In genomic region chr4:139555705-139556070, GRCh38 we compare ENCODE assay signal across 8 cellular contexts. TPM values are rescaled to one million over a fixed set of nuclear protein-coding genes. Genes with fewer than 3 reads are reported as not detected.
DNase-seq lines count a peak whose midpoint lies in the region; ATAC-seq, FAIRE-seq and TF ChIP-seq lines count a peak whose summit lies in the region.

No MANE protein-coding gene starts in this region.

- FAIRE-seq in K562 (lab: Jason Lieb, UNC), result no peak

- peaks cover 37% of the 10 kb centered on the region for H4K20me1 ChIP-seq in IMR-90 (ENCODE audit: insufficient read depth, low read length)
- H4K20me1 ChIP-seq in K562 (replicated peaks; ENCODE audit: control insufficient read depth, insufficient read depth, low read length), result 0 out of 2 replicates have a peak, but pooled peaks cover 2% of the 10 kb centered on the region

- H3K27me3 ChIP-seq in BE2C (no peaks in the 10 kb centered on the region), IMR-90 (ENCODE audit: control insufficient read depth, insufficient read depth, low read length) (peaks cover 20% of the 10 kb centered on the region), K562 (ENCODE audit: control insufficient read depth in 2 of 2, insufficient read depth in 2 of 2, low read length in 2 of 2) (peaks cover 42 to 51% of the 10 kb centered on the region in 2 experiments)

- H3K9me3 ChIP-seq in BE2C, result no peaks in the 10 kb centered on the region
- no peaks in the 10 kb centered on the region for H3K9me3 ChIP-seq in IMR-90 (ENCODE audit: control insufficient read depth, insufficient read depth, low read length)
- no peaks in the 10 kb centered on the region for H3K9me3 ChIP-seq in K562 (replicated peaks; ENCODE audit: control insufficient read depth, insufficient read depth, low read depth, low read length)

- H3K79me2 ChIP-seq in K562 (ENCODE audit: control insufficient read depth, insufficient read depth, low read length), result no peaks in the 10 kb centered on the region

- H3K27ac ChIP-seq in IMR-90 (ENCODE audit: insufficient read depth, low read length) (peak overlapping the region; percentile 90), K562 (ENCODE audit: extremely low read depth, low read depth, low read length) (peak overlapping the region; percentile 31; the same call in 1 of the 3 replicates)

- H3K27ac Mint-ChIP-seq in immature natural killer cell, result no peak overlapping the region

- intact Hi-C loops in IMR-90 (cut with micrococcal nuclease) (loop anchor here (2.0 kb wide), 1 partner anchor 27 kb away; no protein-coding TSS in a partner anchor), K562 (cut with micrococcal nuclease) (no loop called here)

- no peak for TF ChIP-seq EP300 in K562 (IDR thresholded peaks at IDR 0.05; ENCODE audit: low read length)

- H2AFZ ChIP-seq in IMR-90 (replicated peaks; ENCODE audit: low read length, poor library complexity), result peak overlapping the region; percentile 97
- H2AFZ ChIP-seq in K562 (ENCODE audit: low read depth, low read length), result peak overlapping the region; percentile 78

- DNase-seq in BE2C, result no peak
- no peak for DNase-seq in IMR-90
- peak in 1 of 4 experiments; percentile 25 for DNase-seq in K562 (ENCODE audit: extremely low read depth in 1 of 4, low spot score in 3 of 4)
- DNase-seq in immature natural killer cell, result peak in 1 of 3 donors; percentile 12
- DNase-seq in stimulated activated naive CD8-positive, alpha-beta T cell treated with anti-CD3 and anti-CD28 coated beads, Interleukin-15, Interleukin-2, amounts not matched to agents 100 U/mL and 50 U/mL, for 24 hours, result no peak
- DNase-seq in medulla oblongata (ENCODE audit: extremely low spot score), result no peak

- H2BK20ac ChIP-seq in IMR-90 (ENCODE audit: low read depth, low read length), result no peak overlapping the region

- dilution Hi-C loops in IMR-90 (cut with HindIII; ENCODE audit: low sequenced_read_pairs, unreplicated experiment), result no loop called here

- H3K4me3 Mint-ChIP-seq in immature natural killer cell, result peak overlapping the region; percentile 90 to 97 (median 95)

- peak overlapping the region; percentile 91 for H3K23ac ChIP-seq in IMR-90 (ENCODE audit: low read depth, low read length)

- H3K4me1 Mint-ChIP-seq in immature natural killer cell, result peaks cover 21 to 35% of the 10 kb centered on the region in 2 donors

- H3K4me2 ChIP-seq in IMR-90 (ENCODE audit: low read depth, low read length) (peak overlapping the region; percentile 92), K562 (ENCODE audit: insufficient read depth, low read length) (peak overlapping the region; percentile 81)

- H3K36me3 ChIP-seq in BE2C, result peaks cover 3% of the 10 kb centered on the region
- no peaks in the 10 kb centered on the region for H3K36me3 ChIP-seq in IMR-90 (ENCODE audit: control insufficient read depth, insufficient read depth, low read length)
- no peaks in the 10 kb centered on the region for H3K36me3 ChIP-seq in K562 (ENCODE audit: control insufficient read depth, insufficient read depth, low read length)

- H3K79me1 ChIP-seq in IMR-90 (ENCODE audit: low read depth in 1 of 2, low read length in 2 of 2), result peaks cover 17 to 33% of the 10 kb centered on the region in 2 experiments

- H3K9me3 Mint-ChIP-seq in immature natural killer cell, result peaks cover 0 to 5% (median 0%) of the 10 kb centered on the region in 6 donors

- peak overlapping the region; percentile 47; the same call in 1 of the 2 replicates for H3K18ac ChIP-seq in IMR-90 (ENCODE audit: low read depth, low read length)

- peak overlapping the region; percentile 57; the same call in 1 of the 2 replicates for H3K14ac ChIP-seq in IMR-90 (replicated peaks; ENCODE audit: low read depth, low read length)

- 0 out of 2 replicates have a peak overlapping the region, but pooled peaks have one; percentile 72 for H3K56ac ChIP-seq in IMR-90 (ENCODE audit: extremely low read depth, insufficient read depth, low read length)

- H3K9me1 ChIP-seq in IMR-90 (ENCODE audit: insufficient read depth, low read length) (peaks cover 13% of the 10 kb centered on the region), K562 (ENCODE audit: control insufficient read depth, insufficient read depth, low read length) (no peaks in the 10 kb centered on the region)

- TF ChIP-seq RAD21 in IMR-90 (IDR thresholded peaks at IDR 0.05; ENCODE audit: low read length), result no peak
- TF ChIP-seq RAD21 in K562 (CRISPR knock-in tag; conservative IDR thresholded peaks at IDR 0.05 in 1 of 2, IDR thresholded peaks at IDR 0.05 in 1 of 2), result no peak

- in situ Hi-C loops in IMR-90 (cut with MboI; ENCODE audit: low sequenced_read_pairs), result no loop called here
- in situ Hi-C loops in K562 (cut with MboI), result no loop called here

- H2BK120ac ChIP-seq in IMR-90 (ENCODE audit: low read depth, low read length), result peak overlapping the region; percentile 63; the same call in 1 of the 2 replicates

- TF ChIP-seq CTCF in BE2C (IDR thresholded peaks at IDR 0.05; ENCODE audit: low read depth, low read length) (no peak), IMR-90 (conservative IDR thresholded peaks at IDR 0.05; ENCODE audit: low read depth, low read length) (no peak), K562 (IDR thresholded peaks at IDR 0.05 in 2 of 3, conservative IDR thresholded peaks at IDR 0.05 in 1 of 3; ENCODE audit: insufficient read depth in 2 of 3, low read depth in 1 of 3, low read length in 3 of 3) (no peak)

- H2AK9ac ChIP-seq in IMR-90 (replicated peaks; ENCODE audit: low read depth, low read length, poor library complexity), result peak overlapping the region; percentile 93

- H2BK15ac ChIP-seq in IMR-90 (ENCODE audit: low read depth, low read length), result no peak overlapping the region

- 1% methylated on average over 26 of the region's 49 CpGs; no CpG with 5 or more reads in 1 of the 2 experiments for WGBS in IMR-90 (ENCODE audit: extremely low coverage in 2 of 2, insufficient read length in 1 of 2), 2 experiments
- WGBS in K562 (ENCODE audit: insufficient coverage, low coverage, missing lambda C conversion rate), result 5% methylated on average over 34 of the region's 49 CpGs

- BruUV-seq in IMR-90 (replicated peaks; lab: Mats Ljungman, UMichigan), result no TSS peak
- no TSS peak for BruUV-seq in K562 (replicated peaks; lab: Mats Ljungman, UMichigan)

- H3K4me1 ChIP-seq in BE2C (peaks cover 47% of the 10 kb centered on the region), IMR-90 (ENCODE audit: control insufficient read depth, insufficient read depth, low read length) (peaks cover 9% of the 10 kb centered on the region), K562 (replicated peaks in 1 of 2; ENCODE audit: control insufficient read depth in 2 of 2, insufficient read depth in 2 of 2, low read length in 2 of 2) (peaks cover 6 to 23% of the 10 kb centered on the region in 2 experiments; a peak in 3 of 5 replicates)

- H2BK5ac ChIP-seq in IMR-90 (ENCODE audit: low read depth, low read length, poor library complexity, severe bottlenecking), result peak overlapping the region; percentile 78

- CTCF ChIA-PET in IMR-90 (lab: Yijun Ruan, JAX), result interaction anchor here (0.6 kb wide), 1 partner anchor 479 kb away, joined by 4 read pairs; no protein-coding TSS in a partner anchor
- CTCF ChIA-PET in K562 (lab: Yijun Ruan, JAX; ENCODE audit: low intra/inter-chr PET ratio), result interaction anchor here (1.2 kb wide), 1 partner anchor 45 kb away, joined by 3 read pairs; no protein-coding TSS in a partner anchor

- peak overlapping the region; percentile 63; the same call in 1 of the 2 replicates for H4K91ac ChIP-seq in IMR-90 (ENCODE audit: insufficient read depth, low read depth, low read length)

- H3K27me3 Mint-ChIP-seq in immature natural killer cell (ENCODE audit: low read depth in 3 of 3), result peaks cover 16 to 27% (median 22%) of the 10 kb centered on the region in 3 donors

- POLR2A ChIA-PET in IMR-90 (lab: Charles Lee; ENCODE audit: unreplicated experiment), result interaction anchor here (1.6 kb wide), 1 partner anchor 14 kb away, joined by 5 read pairs; no protein-coding TSS in a partner anchor
- POLR2A ChIA-PET in K562 (lab: Yijun Ruan, JAX), result interaction anchor here (0.5 kb wide), 2 partner anchors 11 to 765 kb away, joined by 3 read pairs; no protein-coding TSS in a partner anchor

- no peak overlapping the region for H2AK5ac ChIP-seq in IMR-90 (ENCODE audit: low read depth, low read length)

- H3K9ac ChIP-seq in IMR-90 (ENCODE audit: low read depth, low read length), result peak overlapping the region; percentile 92
- peak overlapping the region; percentile 39 to 88; a peak in 3 of 4 replicates for H3K9ac ChIP-seq in K562 (ENCODE audit: insufficient read depth in 1 of 2, low read depth in 2 of 2, low read length in 2 of 2)

- no peaks in the 10 kb centered on the region for H3K36me3 Mint-ChIP-seq in immature natural killer cell

- H3K4ac ChIP-seq in IMR-90 (ENCODE audit: low read depth, low read length), result peak overlapping the region; percentile 86

- TF ChIP-seq POLR2A in IMR-90 (IDR thresholded peaks at IDR 0.05; ENCODE audit: low read depth, low read length), result no peak
- TF ChIP-seq POLR2A in K562 (conservative IDR thresholded peaks at IDR 0.05), result no peak

- H3K4me3 ChIP-seq in BE2C (ENCODE audit: low read depth, low read length), result peak overlapping the region; percentile 70
- H3K4me3 ChIP-seq in IMR-90 (ENCODE audit: insufficient read depth, low read depth, low read length), result peak overlapping the region; percentile 64
- peak overlapping the region; percentile 44 for H3K4me3 ChIP-seq in K562

- H4K8ac ChIP-seq in IMR-90 (ENCODE audit: low read depth in 2 of 2, low read length in 2 of 2), result peak overlapping the region; percentile 24 to 84; a peak in 2 of 4 replicates

- peak overlapping the region; percentile 74 for H4K5ac ChIP-seq in IMR-90 (ENCODE audit: low read depth, low read length)

- ATAC-seq in GM19397 (IDR thresholded peaks at IDR 0.05; ENCODE audit: unreplicated experiment) (peak; percentile 28), IMR-90 (ENCODE audit: low read depth) (peak; percentile 35), K562 (peak; percentile 10; the same call in 1 of the 3 replicates), GM21447 (IDR thresholded peaks at IDR 0.05; ENCODE audit: unreplicated experiment) (no peak)
- ATAC-seq in stimulated activated naive CD8-positive, alpha-beta T cell treated with anti-CD3 and anti-CD28 coated beads, Interleukin-15, Interleukin-2, amounts not matched to agents 100 U/mL and 50 U/mL, for 24 hours, result peak; percentile 11

RNA-seq across cellular contexts. Expression of gene SETD7, which starts 0.3 kb away (rescaled TPM):
- polyA plus RNA-seq in BE2C (2012; ENCODE audit: insufficient read depth, insufficient read length, low read depth), result 23.2 TPM
- total RNA-seq in IMR-90 (2012; rRNA removed) (46.6 and 80.3 TPM in 2 replicates), K562 (2014; rRNA removed) (1.8 and 2.0 TPM in 2 replicates), K562 (2014; rRNA removed; fragmentation: Illumina TruSeq; extraction: Trizol) (2.0 and 2.3 TPM in 2 replicates), K562 (2015; rRNA removed; fragmentation: Illumina TruSeq; extraction: Trizol) (1.7 and 1.8 TPM in 2 replicates), K562 (2021) (1.7 and 2.4 TPM in 2 replicates)
- polyA plus RNA-seq in IMR-90 (2012; rRNA removed) (13.8 and 17.0 TPM in 2 replicates), K562 (2011; rRNA removed) (0.38 and 0.60 TPM in 2 replicates), K562 (2014; fragmentation: Illumina TruSeq; extraction: Trizol) (1.9 and 2.1 TPM in 2 replicates), K562 (2014; fragmentation: Nextera tagmentation; extraction: Ambion mirVana) (under 1 TPM; 0.37 to 0.60 TPM), K562 (2014; rRNA removed) (0.98 and 1.6 TPM in 2 replicates), immature natural killer cell (under 1 TPM in 2 of 3 donors, not detected in 1; 0.10 to 0.39 TPM)
- 5.0 and 5.2 TPM in 2 replicates for polyA plus RNA-seq in IMR-90 (2012; cell fraction: cytosol; rRNA removed)
- polyA plus RNA-seq in IMR-90 (2012; cell fraction: nucleus; rRNA removed; ENCODE audit: low replicate concordance), result 2.4 and 9.0 TPM in 2 replicates
- total RNA-seq in K562 (2011; cell fraction: chromatin; rRNA removed; ENCODE audit: low replicate concordance), result 0.28 and 0.81 TPM in 2 replicates
- total RNA-seq in K562 (2011; cell fraction: nucleolus; rRNA removed), result 0.17 and 0.26 TPM in 2 replicates
- total RNA-seq in K562 (2011; cell fraction: nucleoplasm; rRNA removed), result 0.73 and 1.1 TPM in 2 replicates
- 0.13 and 0.72 TPM in 2 replicates for polyA plus RNA-seq in K562 (2011; cell fraction: cytosol; rRNA removed)
- polyA plus RNA-seq in K562 (2011; cell fraction: nucleus; rRNA removed), result 0.48 and 0.59 TPM in 2 replicates
- 1.2 and 2.5 TPM in 2 replicates for polyA plus RNA-seq in K562 (2012)
- 0.60 and 1.2 TPM in 2 replicates for polyA minus RNA-seq in K562 (2011; rRNA and poly(A)+ RNA removed)
- polyA minus RNA-seq in K562 (2011; cell fraction: cytosol; rRNA and poly(A)+ RNA removed), result 0.19 and 0.73 TPM in 2 replicates
- polyA minus RNA-seq in K562 (2011; cell fraction: nucleus; rRNA and poly(A)+ RNA removed), result 0.40 and 1.00 TPM in 2 replicates
